In genomic region chr14:49770212-49770817, GRCh38 we compare ENCODE assay signal across 8 cellular contexts.
A peak's percentile ranks its signal among the peaks of the same experiment; 100 is the strongest.
DNase-seq lines count a peak whose midpoint lies in the region; ATAC-seq and TF ChIP-seq lines count a peak whose summit lies in the region.

No MANE protein-coding gene starts in this region.

- DNase-seq in ELF-1 (ENCODE audit: low read depth, low spot score) (peak; percentile 62), epithelial cell of prostate (ENCODE audit: low read depth, low spot score) (no peak), activated gamma-delta T cell treated with Interleukin-2 at 50 U/mL for 16 hours (no peak)

- ATAC-seq in HG03196 (IDR thresholded peaks at IDR 0.05; ENCODE audit: unreplicated experiment) (no peak), GM18505 (IDR thresholded peaks at IDR 0.05; ENCODE audit: unreplicated experiment) (no peak), HG03571 (IDR thresholded peaks at IDR 0.05; ENCODE audit: unreplicated experiment) (no peak)

- no peaks in the 10 kb centered on the region for H3K27me3 ChIP-seq in OCI-LY1 (ENCODE audit: insufficient read depth, low read length)
- no peaks in the 10 kb centered on the region for H3K27me3 ChIP-seq in parathyroid adenoma (ENCODE audit: control insufficient read depth, insufficient read depth, low read length)

- H4K20me1 ChIP-seq in OCI-LY1 (ENCODE audit: insufficient read depth, low read length) = no peaks in the 10 kb centered on the region

- H3K9me3 ChIP-seq in OCI-LY1 (ENCODE audit: low read length) (no peaks in the 10 kb centered on the region), parathyroid adenoma (ENCODE audit: control insufficient read depth, low read length) (no peaks in the 10 kb centered on the region)

- H3K4me3 ChIP-seq in OCI-LY1 (ENCODE audit: low read depth, low read length, poor library complexity, severe bottlenecking) (peak overlapping the region; percentile 92), parathyroid adenoma (ENCODE audit: low read depth, low read length) (no peak overlapping the region)

- H3K9ac ChIP-seq in OCI-LY1 (ENCODE audit: low read length) (peak overlapping the region; percentile 98), parathyroid adenoma (no peak overlapping the region)

- no peaks in the 10 kb centered on the region for H3K9me2 ChIP-seq in OCI-LY1 (ENCODE audit: low read depth, low read length)

- TF ChIP-seq CTCF in OCI-LY1 (IDR thresholded peaks at IDR 0.05; ENCODE audit: low read length) (no peak), parathyroid adenoma (IDR thresholded peaks at IDR 0.05) (no peak)

- H3K79me2 ChIP-seq in OCI-LY1 (ENCODE audit: insufficient read depth, low read length) (peaks cover 16% of the 10 kb centered on the region; the same call in 1 of the 2 replicates), parathyroid adenoma (peaks cover 15% of the 10 kb centered on the region)

- H3K4me1 ChIP-seq in OCI-LY1 (ENCODE audit: insufficient read depth, low read length, severe bottlenecking) (peaks cover 36% of the 10 kb centered on the region), parathyroid adenoma (peaks cover 4% of the 10 kb centered on the region)

- no peak for TF ChIP-seq POLR2A in GM18505 (IDR thresholded peaks at IDR 0.05; ENCODE audit: borderline replicate concordance, extremely low read depth, insufficient read depth, insufficient read length)

- H3F3A ChIP-seq in OCI-LY1 (ENCODE audit: insufficient read depth, low read length) = no peaks in the 10 kb centered on the region

- H3K4me2 ChIP-seq in OCI-LY1 (ENCODE audit: low read length) (peak overlapping the region; percentile 96), parathyroid adenoma (ENCODE audit: low read length) (peak overlapping the region; percentile 99)

- peaks cover 23% of the 10 kb centered on the region for H3K36me3 ChIP-seq in OCI-LY1 (ENCODE audit: insufficient read depth, low read length)
- no peaks in the 10 kb centered on the region for H3K36me3 ChIP-seq in parathyroid adenoma (ENCODE audit: control insufficient read depth, insufficient read depth, low read length)

- H3K27ac ChIP-seq in OCI-LY1 (ENCODE audit: low read depth, low read length, poor library complexity, severe bottlenecking) = peak overlapping the region; percentile 74
- peak overlapping the region; percentile 96 for H3K27ac ChIP-seq in epithelial cell of prostate
- H3K27ac ChIP-seq in parathyroid adenoma = no peak overlapping the region

- H2AFZ ChIP-seq in OCI-LY1 (ENCODE audit: low read length) (no peak overlapping the region), parathyroid adenoma (no peak overlapping the region)
